ENCODE assay signal across 8 cellular contexts in genomic region chr17:6070280-6070894, GRCh38. TPM values are rescaled to one million over a fixed set of nuclear protein-coding genes. Genes with fewer than 3 reads are reported as not detected.
DNase-seq lines count a peak whose midpoint lies in the region; ATAC-seq and TF ChIP-seq lines count a peak whose summit lies in the region.

Gene WSCD1, plus strand, starts transcription at chr17:6070379. Its CDS starts 10,280 bp downstream, at chr17:6080659.

- CTCF ChIA-PET in CD8-positive, alpha-beta memory T cell (lab: Charles Lee): no interaction called here

- peak within 1 kb of the TSS; percentile 19 for H3K4me3 ChIP-seq in CD8-positive, alpha-beta memory T cell (ENCODE audit: low read length)
- H3K4me3 ChIP-seq in MM.1S (ENCODE audit: low read length): peak within 1 kb of the TSS; percentile 80
- peak within 1 kb of the TSS; percentile 54 to 87 (median 74) for H3K4me3 ChIP-seq in dorsolateral prefrontal cortex
- peak within 1 kb of the TSS; percentile 67 to 74 for H3K4me3 ChIP-seq in mesenchymal stem cell (ENCODE audit: insufficient read depth in 1 of 2, low read depth in 1 of 2, low read length in 2 of 2)
- H3K4me3 ChIP-seq in thymus (ENCODE audit: low read length): peak within 1 kb of the TSS; percentile 31

- H3K27me3 Mint-ChIP-seq in CD8-positive, alpha-beta memory T cell: peaks cover 46 to 79% of the 10 kb centered on the region in 2 donors

- H3K27ac Mint-ChIP-seq in CD8-positive, alpha-beta memory T cell: peak within 1 kb of the TSS in 5 of 8 donors; percentile 3 to 60 (median 32)

- ATAC-seq in GM19035 (IDR thresholded peaks at IDR 0.05; ENCODE audit: unreplicated experiment): no peak
- no peak for ATAC-seq in activated CD4-positive, CD25-positive, alpha-beta regulatory T cell treated with anti-CD3 and anti-CD28 coated beads, Interleukin-2, amount 50 U/mL, for 24 hours

- 0% methylated on average over 41 of the region's 94 CpGs for WGBS in mesenchymal stem cell
- 2% methylated on average over 94 of the region's 94 CpGs for WGBS in thymus

- DNase-seq in CD8-positive, alpha-beta memory T cell: no peak
- DNase-seq in MM.1S (peak; percentile 63), dorsolateral prefrontal cortex (peak in 6 of 10 donors; percentile 24 to 79 (median 57)), mesenchymal stem cell (peak; percentile 24), NCI-H2029 treated with DMSO at 0.1 percent for 48 hours (lab: John Stamatoyannopoulos, UW) (no peak)

- H3K4me3 Mint-ChIP-seq in CD8-positive, alpha-beta memory T cell: peak within 1 kb of the TSS; percentile 56 to 92 (median 81)

- peak within 1 kb of the TSS; percentile 65 for H3K9ac ChIP-seq in MM.1S (ENCODE audit: low read length)
- no peak within 1 kb of the TSS for H3K9ac ChIP-seq in mesenchymal stem cell (ENCODE audit: low read length)

- H3K4me2 ChIP-seq in MM.1S (ENCODE audit: low read depth, low read length) (peak within 1 kb of the TSS; percentile 94), mesenchymal stem cell (ENCODE audit: low read length, poor library complexity, severe bottlenecking) (peak within 1 kb of the TSS; percentile 92)

- H4K8ac ChIP-seq in mesenchymal stem cell (ENCODE audit: low read length): peak within 1 kb of the TSS; percentile 0

- H2BK12ac ChIP-seq in mesenchymal stem cell (ENCODE audit: low read length in 2 of 2): peak within 1 kb of the TSS in 1 of 2 experiments; percentile 85

- peaks cover 11 to 18% (median 15%) of the 10 kb centered on the region in 3 donors for H3K4me1 Mint-ChIP-seq in CD8-positive, alpha-beta memory T cell

- peaks cover 11% of the 10 kb centered on the region for H3K4me1 ChIP-seq in CD8-positive, alpha-beta memory T cell (ENCODE audit: insufficient read depth, low read length)
- H3K4me1 ChIP-seq in MM.1S (ENCODE audit: low read length) (peaks cover 14% of the 10 kb centered on the region), mesenchymal stem cell (ENCODE audit: control insufficient read depth, insufficient read depth, low read depth, low read length) (peaks cover 10% of the 10 kb centered on the region), thymus (ENCODE audit: control insufficient read depth, insufficient read depth, low read length) (no peaks in the 10 kb centered on the region)

- H2BK5ac ChIP-seq in mesenchymal stem cell (ENCODE audit: low read depth, low read length, poor library complexity, severe bottlenecking): no peak within 1 kb of the TSS

- intact Hi-C loops in dorsolateral prefrontal cortex (cut with DNase I): loop anchor here in 1 of 2 donors (2.0 to 5.0 kb wide), 2 partner anchors 14 to 483 kb away; no protein-coding TSS in a partner anchor

- H4K20me1 ChIP-seq in MM.1S (ENCODE audit: insufficient read depth, low read length): no peaks in the 10 kb centered on the region

- no peak within 1 kb of the TSS for H3K27ac ChIP-seq in CD8-positive, alpha-beta memory T cell (ENCODE audit: low read depth, low read length)
- H3K27ac ChIP-seq in MM.1S (ENCODE audit: low read length) (peak within 1 kb of the TSS; percentile 50; the same call in 1 of the 2 replicates), dorsolateral prefrontal cortex (peak within 1 kb of the TSS in 49 of 59 donors; percentile 7 to 84 (median 66)), mesenchymal stem cell (ENCODE audit: low read length, poor library complexity, severe bottlenecking) (no peak within 1 kb of the TSS), thymus (ENCODE audit: low read depth) (no peak within 1 kb of the TSS)

- peak within 1 kb of the TSS; percentile 91 for H2AFZ ChIP-seq in MM.1S (ENCODE audit: low read length)
- peak within 1 kb of the TSS; percentile 57 for H2AFZ ChIP-seq in mesenchymal stem cell (ENCODE audit: low read depth, low read length)

- peaks cover 0 to 2% (median 0%) of the 10 kb centered on the region in 5 donors for H3K9me3 Mint-ChIP-seq in CD8-positive, alpha-beta memory T cell

- H3K36me3 ChIP-seq in CD8-positive, alpha-beta memory T cell (ENCODE audit: insufficient read depth, low read length): no peaks in the 10 kb centered on the region
- no peaks in the 10 kb centered on the region for H3K36me3 ChIP-seq in MM.1S (replicated peaks; ENCODE audit: insufficient read depth, low read length)
- H3K36me3 ChIP-seq in mesenchymal stem cell (ENCODE audit: control insufficient read depth in 1 of 2, insufficient read depth in 2 of 2, low read depth in 1 of 2, low read length in 2 of 2): no peaks in the 10 kb centered on the region
- no peaks in the 10 kb centered on the region for H3K36me3 ChIP-seq in thymus (ENCODE audit: control insufficient read depth, insufficient read depth)

- H3K9me3 ChIP-seq in CD8-positive, alpha-beta memory T cell (ENCODE audit: low read length): no peaks in the 10 kb centered on the region
- H3K9me3 ChIP-seq in MM.1S (replicated peaks; ENCODE audit: insufficient read depth, low read length): no peaks in the 10 kb centered on the region
- H3K9me3 ChIP-seq in mesenchymal stem cell (ENCODE audit: control insufficient read depth, low read length): no peaks in the 10 kb centered on the region
- no peaks in the 10 kb centered on the region for H3K9me3 ChIP-seq in thymus (ENCODE audit: control insufficient read depth)

- H3K79me2 ChIP-seq in MM.1S (ENCODE audit: low read length): peaks cover 46% of the 10 kb centered on the region

- H3K27me3 ChIP-seq in CD8-positive, alpha-beta memory T cell (ENCODE audit: insufficient read depth, low read length, poor library complexity, severe bottlenecking): peaks cover 6% of the 10 kb centered on the region
- H3K27me3 ChIP-seq in MM.1S (replicated peaks; ENCODE audit: insufficient read depth, low read length) (no peaks in the 10 kb centered on the region), dorsolateral prefrontal cortex (peaks cover 0 to under 1% (median 0%) of the 10 kb centered on the region in 45 donors), mesenchymal stem cell (ENCODE audit: control insufficient read depth in 1 of 2, insufficient read depth in 1 of 2, low read length in 2 of 2) (peaks cover 46 to 66% of the 10 kb centered on the region in 2 experiments), thymus (ENCODE audit: control insufficient read depth, insufficient read depth) (peaks cover 35% of the 10 kb centered on the region)

- no peak within 1 kb of the TSS for H4K91ac ChIP-seq in mesenchymal stem cell (ENCODE audit: low read length)

- no peak within 1 kb of the TSS for H2AK5ac ChIP-seq in mesenchymal stem cell (ENCODE audit: low read length, severe bottlenecking)

- peaks cover 15% of the 10 kb centered on the region; the same call in 1 of the 2 replicates for H3F3A ChIP-seq in MM.1S (ENCODE audit: insufficient read depth, low read length)

- H2BK120ac ChIP-seq in mesenchymal stem cell (ENCODE audit: low read depth, low read length): no peak within 1 kb of the TSS

- H3K18ac ChIP-seq in mesenchymal stem cell (ENCODE audit: low read depth in 1 of 2, low read length in 2 of 2): peak within 1 kb of the TSS in 1 of 2 experiments; percentile 54

- H3K9me2 ChIP-seq in MM.1S (replicated peaks; ENCODE audit: insufficient read depth, low read length): no peaks in the 10 kb centered on the region

- no peak for TF ChIP-seq CTCF in MM.1S (IDR thresholded peaks at IDR 0.05; ENCODE audit: low read length)
- TF ChIP-seq CTCF in dorsolateral prefrontal cortex (IDR thresholded peaks at IDR 0.05 in 54 of 56, conservative IDR thresholded peaks at IDR 0.05 in 2 of 56; ENCODE audit: low read depth in 1 of 56, partially characterized antibody in 56 of 56): no peak

- H3K79me1 ChIP-seq in mesenchymal stem cell (replicated peaks; ENCODE audit: low read length, poor library complexity, severe bottlenecking): no peaks in the 10 kb centered on the region

- H3K36me3 Mint-ChIP-seq in CD8-positive, alpha-beta memory T cell: no peaks in the 10 kb centered on the region

- H3K14ac ChIP-seq in mesenchymal stem cell (ENCODE audit: low read length in 2 of 2): peak within 1 kb of the TSS in 1 of 2 experiments; percentile 90

- no peak within 1 kb of the TSS for H2BK15ac ChIP-seq in mesenchymal stem cell (ENCODE audit: low read depth, poor library complexity, severe bottlenecking)

- POLR2A ChIA-PET in CD8-positive, alpha-beta memory T cell (lab: Charles Lee): no interaction called here

- H3K23ac ChIP-seq in mesenchymal stem cell (ENCODE audit: low read length in 2 of 2): peak within 1 kb of the TSS in 1 of 2 experiments; percentile 96

- H3K4ac ChIP-seq in mesenchymal stem cell (ENCODE audit: low read depth in 1 of 2, low read length in 2 of 2): peak within 1 kb of the TSS in 1 of 2 experiments; percentile 24

RNA-seq across cellular contexts. Expression of gene WSCD1, which starts in this region (rescaled TPM):
- under 1 TPM; 0.13 to 0.35 TPM for total RNA-seq in CD8-positive, alpha-beta memory T cell
- not detected for polyA plus RNA-seq in CD8-positive, alpha-beta memory T cell
- 10 to 100 TPM; 15.2 to 61.6 (median 26.2) TPM for total RNA-seq in dorsolateral prefrontal cortex
- polyA plus RNA-seq in mesenchymal stem cell (2013, experiment 1 of 2): 3.0 TPM
- 3.3 TPM for polyA plus RNA-seq in mesenchymal stem cell (2013, experiment 2 of 2)
- polyA plus RNA-seq in thymus: 1.1 TPM

Comparison
In these comparisons a context has a peak if more than half of its experiments do, and no peak if none do; other contexts are left out.
1. RNA of gene WSCD1 (total RNA-seq): 15.2 to 61.6 TPM in dorsolateral prefrontal cortex; 0.13 to 0.35 TPM in CD8-positive, alpha-beta memory T cell; every median in the first group is over 10 times any median in the second.
2. DNase-seq: peak in MM.1S (single experiment), dorsolateral prefrontal cortex (6 of 10) and mesenchymal stem cell (single experiment); none in CD8-positive, alpha-beta memory T cell (0 of 5) and NCI-H2029 treated with DMSO at 0.1 percent for 48 hours (single experiment).
3. H3K27ac ChIP-seq: peak in MM.1S (single experiment) and dorsolateral prefrontal cortex (49 of 59); none in CD8-positive, alpha-beta memory T cell (single experiment), mesenchymal stem cell (single experiment) and thymus (single experiment).
4. H3K4me3 ChIP-seq: peak in every context shown above with its lines; median percentile 80 in MM.1S; 74 in dorsolateral prefrontal cortex; 70 in mesenchymal stem cell; 31 in thymus; 19 in CD8-positive, alpha-beta memory T cell.